Comparison of ENCODE assay signal across 27 cellular contexts in the genomic region with DNA sequence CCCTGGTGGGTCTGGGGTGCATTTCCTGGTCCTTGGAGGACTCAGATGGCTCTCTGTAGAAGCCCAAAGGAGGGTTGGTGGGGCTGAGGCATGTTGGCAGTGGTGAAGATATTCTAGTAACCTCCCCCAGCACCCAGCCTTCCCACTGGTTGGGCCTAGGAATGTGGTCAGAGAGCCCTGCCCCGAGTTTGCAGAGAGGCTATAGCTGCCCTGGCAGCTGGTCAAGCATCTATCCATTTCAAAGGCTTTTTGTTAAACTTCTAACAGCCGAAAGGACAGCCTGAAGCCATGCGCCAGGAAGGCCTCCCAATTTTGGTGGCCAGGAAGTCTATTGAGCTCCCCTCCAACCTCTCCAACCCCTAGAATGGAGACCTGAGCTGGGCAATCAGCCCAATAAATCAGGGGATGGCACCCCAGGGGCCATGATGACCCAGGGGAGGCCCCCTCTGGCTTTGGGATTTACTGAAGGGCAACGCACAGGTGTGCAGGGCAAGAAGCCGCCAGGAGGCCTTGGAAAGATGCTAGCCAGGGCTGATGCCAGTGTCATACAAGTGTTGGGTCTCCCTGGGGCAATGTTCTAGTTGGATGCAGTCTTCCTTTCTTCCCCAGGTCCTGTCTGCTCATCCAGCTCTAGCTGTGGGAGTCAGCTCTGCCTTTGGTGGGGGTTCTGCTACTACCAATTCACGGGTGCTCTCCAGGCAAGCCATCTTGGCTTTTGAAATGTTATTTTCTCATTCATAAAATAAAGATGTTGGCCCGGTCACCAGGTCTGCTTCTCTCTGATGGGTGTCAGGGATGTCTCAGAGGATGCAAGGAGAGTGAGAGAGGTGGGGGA.
"Had no signal": no experiment of that assay in that cellular context is flagged by ENCODE, and none has a peak within 500 bp of the region (broad histone marks: within the 10 kb centered on the region; RNA-seq: fewer than 3 reads in every experiment).

No MANE protein-coding gene starts in this region.

- H3K27ac ChIP-seq: breast epithelium, coronary artery, esophagus squamous epithelium, gastrocnemius medialis, left ventricle myocardium inferior, sigmoid colon, thoracic aorta, upper lobe of left lung had no signal

- H3K9me3 ChIP-seq: breast epithelium, esophagus squamous epithelium, gastrocnemius medialis, left ventricle myocardium inferior, sigmoid colon, thoracic aorta, upper lobe of left lung had no signal

- H3K36me3 ChIP-seq: breast epithelium, esophagus squamous epithelium, gastrocnemius medialis, left ventricle myocardium inferior, sigmoid colon, thoracic aorta, upper lobe of left lung had no signal

- H3K4me3 ChIP-seq: breast epithelium, coronary artery, esophagus squamous epithelium, gastrocnemius medialis, left ventricle myocardium inferior, sigmoid colon, smooth muscle cell, thoracic aorta, upper lobe of left lung had no signal

- H3K27ac Mint-ChIP-seq: activated B cell treated with CpG ODN at 0.5 μM for 24 hours; activated CD4-positive, alpha-beta memory T cell treated with anti-CD3 and anti-CD28 coated beads for 36 hours; activated CD4-positive, alpha-beta T cell treated with anti-CD3 and anti-CD28 coated beads for 36 hours; activated CD8-positive, alpha-beta memory T cell treated with anti-CD3 and anti-CD28 coated beads, Interleukin-2, amount 10 ng/mL, durations not matched to agents 7 days and 5 days; stimulated activated naive B cell treated with anti-CD40 and anti-IgM and Interleukin-4, amounts not matched to agents 10 μg/mL and 1 μg/mL and 100 μg/mL, for 72 hours; T-helper 17 cell had no signal

- DNase-seq: activated B cell treated with CpG ODN at 0.5 μM for 24 hours; activated CD4-positive, alpha-beta memory T cell treated with anti-CD3 and anti-CD28 coated beads for 36 hours; activated CD4-positive, alpha-beta T cell treated with anti-CD3 and anti-CD28 coated beads for 36 hours; activated CD8-positive, alpha-beta memory T cell treated with anti-CD3 and anti-CD28 coated beads, Interleukin-2, amount 10 ng/mL, durations not matched to agents 7 days and 5 days; activated gamma-delta T cell; activated T-cell treated with anti-CD3 and anti-CD28 coated beads for 4 hours; esophagus squamous epithelium; gastrocnemius medialis; head of caudate nucleus; hypothalamus; left ventricle myocardium inferior; mammary epithelial cell; midbrain; occipital lobe; sigmoid colon; stimulated activated CD4-positive, alpha-beta T cell treated with anti-CD3 and anti-CD28 coated beads, Interleukin-15, amount 100 ng/mL, for 24 hours; stimulated activated CD4-positive, alpha-beta T cell treated with anti-CD3 and anti-CD28 coated beads, Interleukin-2, amount 100 ng/mL, for 48 hours; stimulated activated CD8-positive, alpha-beta memory T cell treated with anti-CD3 and anti-CD28 coated beads, Interleukin-4, amount 100 ng/mL, for 48 hours; stimulated activated naive B cell treated with anti-CD40 and anti-IgM and Interleukin-4, amounts not matched to agents 10 μg/mL and 1 μg/mL and 100 μg/mL, for 72 hours; T-helper 17 cell; upper lobe of left lung had no signal

- H3K36me3 Mint-ChIP-seq: activated CD4-positive, alpha-beta memory T cell treated with anti-CD3 and anti-CD28 coated beads for 36 hours; activated CD8-positive, alpha-beta memory T cell treated with anti-CD3 and anti-CD28 coated beads, Interleukin-2, amount 10 ng/mL, durations not matched to agents 7 days and 5 days; activated naive CD4-positive, alpha-beta T cell treated with anti-CD3 and anti-CD28 coated beads, Interleukin-2, amount 50 U/mL, for 24 hours; stimulated activated naive B cell treated with anti-CD40 and anti-IgM and Interleukin-4, amounts not matched to agents 10 μg/mL and 1 μg/mL and 100 μg/mL, for 72 hours had no signal

- H3K4me1 ChIP-seq: breast epithelium, gastrocnemius medialis had no signal

- H3K9me3 Mint-ChIP-seq: activated B cell treated with CpG ODN at 0.5 μM for 24 hours; activated CD4-positive, alpha-beta memory T cell treated with anti-CD3 and anti-CD28 coated beads for 36 hours; activated naive CD4-positive, alpha-beta T cell treated with anti-CD3 and anti-CD28 coated beads, Interleukin-2, amount 50 U/mL, for 24 hours; nephron; stimulated activated naive B cell treated with anti-CD40 and anti-IgM and Interleukin-4, amounts not matched to agents 10 μg/mL and 1 μg/mL and 100 μg/mL, for 72 hours had no signal

- H3K27me3 ChIP-seq: breast epithelium, esophagus squamous epithelium, gastrocnemius medialis, sigmoid colon, upper lobe of left lung had no signal

- H3K27me3 Mint-ChIP-seq: activated CD4-positive, alpha-beta T cell treated with anti-CD3 and anti-CD28 coated beads for 36 hours; activated naive CD4-positive, alpha-beta T cell treated with anti-CD3 and anti-CD28 coated beads, Interleukin-2, amount 50 U/mL, for 24 hours had no signal

- ATAC-seq: activated CD4-positive, alpha-beta T cell treated with anti-CD3 and anti-CD28 coated beads for 36 hours; activated CD8-positive, alpha-beta memory T cell treated with anti-CD3 and anti-CD28 coated beads, Interleukin-2, amount 10 ng/mL, durations not matched to agents 7 days and 5 days; gastrocnemius medialis; stimulated activated naive B cell treated with anti-CD40 and anti-IgM and Interleukin-4, amounts not matched to agents 10 μg/mL and 1 μg/mL and 100 μg/mL, for 72 hours; T-helper 17 cell had no signal

- H3K4me3 Mint-ChIP-seq: activated B cell treated with CpG ODN at 0.5 μM for 24 hours; activated CD4-positive, alpha-beta memory T cell treated with anti-CD3 and anti-CD28 coated beads for 36 hours; activated CD4-positive, alpha-beta T cell treated with anti-CD3 and anti-CD28 coated beads for 36 hours; activated CD8-positive, alpha-beta memory T cell treated with anti-CD3 and anti-CD28 coated beads, Interleukin-2, amount 10 ng/mL, durations not matched to agents 7 days and 5 days; stimulated activated naive B cell treated with anti-CD40 and anti-IgM and Interleukin-4, amounts not matched to agents 10 μg/mL and 1 μg/mL and 100 μg/mL, for 72 hours; T-helper 17 cell had no signal
